1 cellular context compared by ENCODE assay signal in genomic region chr5:177554474-177555111, GRCh38.
TF ChIP-seq lines count a peak whose summit lies in the region.

TSS of gene FAM193B (minus strand) at chr5:177554563. CDS start at chr5:177554458, 105 bp downstream.

TF ChIP-seq in HepG2, 621 proteins besides CTCF, POLR2A, EP300 and RAD21 (continued from another document and continues in another):
- no peak for TF ChIP-seq HIC2 (CRISPR knock-in tag; IDR thresholded peaks at IDR 0.05; ENCODE audit: low read depth)
- TF ChIP-seq CSRNP1 (CRISPR knock-in tag; IDR thresholded peaks at IDR 0.05), result no peak
- 0 out of 2 replicates have a peak, but pooled peaks have one; percentile 25 for TF ChIP-seq ZNF414 (CRISPR knock-in tag; IDR thresholded peaks at IDR 0.05)
- 0 out of 2 replicates have a peak, but pooled peaks have one; percentile 40 for TF ChIP-seq ZNF503 (CRISPR knock-in tag; IDR thresholded peaks at IDR 0.05)
- TF ChIP-seq SNAI1 (CRISPR knock-in tag; IDR thresholded peaks at IDR 0.05; ENCODE audit: borderline replicate concordance), result no peak
- no peak for TF ChIP-seq ZNF839 (CRISPR knock-in tag; IDR thresholded peaks at IDR 0.05; ENCODE audit: borderline replicate concordance)
- TF ChIP-seq SNAPC2 (CRISPR knock-in tag; IDR thresholded peaks at IDR 0.05), result peak; percentile 29; the same call in 1 of the 2 replicates
- TF ChIP-seq ZNF138 (CRISPR knock-in tag; IDR thresholded peaks at IDR 0.05; ENCODE audit: low read depth), result no peak
- TF ChIP-seq SRF (IDR thresholded peaks at IDR 0.05; ENCODE audit: low read depth, low read length), result no peak
- TF ChIP-seq HOXA3 (CRISPR knock-in tag; IDR thresholded peaks at IDR 0.05), result peak; percentile 95
- TF ChIP-seq KLF9 (CRISPR knock-in tag; IDR thresholded peaks at IDR 0.05; ENCODE audit: low read depth), result no peak
- no peak for TF ChIP-seq ATF7-NPFF (CRISPR knock-in tag; IDR thresholded peaks at IDR 0.05; ENCODE audit: low read depth)
- TF ChIP-seq SP4 (CRISPR knock-in tag; IDR thresholded peaks at IDR 0.05), result peak; percentile 55; the same call in 1 of the 2 replicates
- TF ChIP-seq ZNF496 (CRISPR knock-in tag; IDR thresholded peaks at IDR 0.05; ENCODE audit: insufficient replicate concordance), result no peak
- no peak for TF ChIP-seq ZNF44 (CRISPR knock-in tag; IDR thresholded peaks at IDR 0.05)
- TF ChIP-seq ADNP (CRISPR knock-in tag; IDR thresholded peaks at IDR 0.05), result peak; percentile 79; the same call in 1 of the 2 replicates
- no peak for TF ChIP-seq ZNF124 (CRISPR knock-in tag; IDR thresholded peaks at IDR 0.05)
- TF ChIP-seq FUBP1 (CRISPR knock-in tag; IDR thresholded peaks at IDR 0.05; ENCODE audit: borderline replicate concordance), result no peak
- TF ChIP-seq ZMYM3 (CRISPR knock-in tag; IDR thresholded peaks at IDR 0.05), result peak; percentile 97
- TF ChIP-seq ZNF263 (CRISPR knock-in tag; IDR thresholded peaks at IDR 0.05), result no peak
- TF ChIP-seq ZNF766 (CRISPR knock-in tag; IDR thresholded peaks at IDR 0.05; ENCODE audit: borderline replicate concordance), result peak; percentile 71; the same call in 1 of the 2 replicates
- TF ChIP-seq RARG (CRISPR knock-in tag; IDR thresholded peaks at IDR 0.05; ENCODE audit: low read depth), result no peak
- no peak for TF ChIP-seq MXD1 (CRISPR knock-in tag; IDR thresholded peaks at IDR 0.05)
- 0 out of 2 replicates have a peak, but pooled peaks have one; percentile 46 for TF ChIP-seq ZNF264 (CRISPR knock-in tag; IDR thresholded peaks at IDR 0.05)
- no peak for TF ChIP-seq ZNF3 (CRISPR knock-in tag; IDR thresholded peaks at IDR 0.05)
- 0 out of 2 replicates have a peak, but pooled peaks have one; percentile 27 for TF ChIP-seq RXRA (CRISPR knock-in tag; IDR thresholded peaks at IDR 0.05)
- no peak for TF ChIP-seq ZNF292 (CRISPR knock-in tag; IDR thresholded peaks at IDR 0.05; ENCODE audit: borderline replicate concordance, low read depth)
- TF ChIP-seq KDM2A (CRISPR knock-in tag; IDR thresholded peaks at IDR 0.05; ENCODE audit: borderline replicate concordance, low read depth), result peak; percentile 80; the same call in 1 of the 2 replicates
- TF ChIP-seq KDM5A (IDR thresholded peaks at IDR 0.05; ENCODE audit: borderline replicate concordance, low read length), result no peak
- TF ChIP-seq ZNF816 (CRISPR knock-in tag; IDR thresholded peaks at IDR 0.05; ENCODE audit: borderline replicate concordance), result no peak
- TF ChIP-seq ZBTB37 (CRISPR knock-in tag; IDR thresholded peaks at IDR 0.05), result no peak
- TF ChIP-seq AKAP8 (CRISPR knock-in tag; IDR thresholded peaks at IDR 0.05), result no peak
- TF ChIP-seq TFDP2 (CRISPR knock-in tag; IDR thresholded peaks at IDR 0.05), result peak; percentile 50; the same call in 1 of the 2 replicates
- peak; percentile 41 to 62; a peak in 2 of 4 replicates for TF ChIP-seq NR2F1 (CRISPR knock-in tag; IDR thresholded peaks at IDR 0.05)
- TF ChIP-seq TMF1 (CRISPR knock-in tag; IDR thresholded peaks at IDR 0.05; ENCODE audit: low read depth), result no peak
- no peak for TF ChIP-seq ZNF749 (CRISPR knock-in tag; IDR thresholded peaks at IDR 0.05; ENCODE audit: borderline replicate concordance)
- TF ChIP-seq NCOA2 (CRISPR knock-in tag; IDR thresholded peaks at IDR 0.05), result no peak
- TF ChIP-seq BRD4 (CRISPR knock-in tag; IDR thresholded peaks at IDR 0.05), result no peak; the same call in 1 of the 2 replicates
- 0 out of 2 replicates have a peak, but pooled peaks have one; percentile 29 for TF ChIP-seq PHF21A (CRISPR knock-in tag; IDR thresholded peaks at IDR 0.05)
- no peak for TF ChIP-seq ZNF709 (CRISPR knock-in tag; IDR thresholded peaks at IDR 0.05)
- no peak for TF ChIP-seq NFIC (IDR thresholded peaks at IDR 0.05; ENCODE audit: low read length)
- TF ChIP-seq FOXA1 (IDR thresholded peaks at IDR 0.05), result no peak
- TF ChIP-seq FOXA1 (CRISPR knock-in tag; IDR thresholded peaks at IDR 0.05), result no peak
- no peak for TF ChIP-seq GTF2F1 (IDR thresholded peaks at IDR 0.05; ENCODE audit: low read length)
- no peak for TF ChIP-seq ZBTB40 (IDR thresholded peaks at IDR 0.05)
- peak; percentile 50; the same call in 1 of the 2 replicates for TF ChIP-seq ZBTB40 (CRISPR knock-in tag; IDR thresholded peaks at IDR 0.05)
